Comparison of ENCODE assay signal across 8 cellular contexts in the genomic region with DNA sequence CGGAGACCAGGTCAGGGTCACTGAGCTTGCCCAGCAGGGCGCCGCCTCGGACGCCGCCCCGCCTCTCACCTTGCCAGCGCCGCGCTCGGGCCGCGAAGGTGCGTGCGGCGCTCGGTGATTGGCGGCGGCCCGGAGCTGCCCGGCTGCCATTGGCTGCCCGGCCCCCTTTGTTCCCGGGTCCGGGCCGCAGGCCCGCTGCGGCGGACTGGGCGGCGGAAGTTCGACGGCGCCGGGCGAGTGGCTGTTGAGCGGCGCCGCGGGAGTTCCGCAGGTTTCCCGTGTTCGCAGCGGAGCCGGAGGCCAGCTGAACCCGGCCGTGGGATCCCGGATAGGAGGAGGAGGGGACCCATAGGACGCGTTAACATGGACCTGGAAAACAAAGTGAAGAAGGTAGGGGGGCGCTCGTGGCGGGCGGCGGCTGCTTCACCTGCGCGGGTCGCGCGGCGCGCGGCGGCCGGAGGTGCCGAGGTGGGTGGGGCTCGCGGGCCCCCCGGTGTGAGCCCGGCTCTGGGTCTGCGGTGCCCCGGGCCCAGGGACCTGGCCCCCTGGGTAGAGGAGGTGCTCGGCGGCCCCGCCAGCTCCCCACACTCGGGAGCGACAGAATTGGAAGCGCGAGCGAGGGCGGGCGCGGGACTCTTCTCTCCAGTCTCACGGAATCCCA.
A peak's percentile ranks its signal among the peaks of the same experiment; 100 is the strongest.
DNase-seq lines count a peak whose midpoint lies in the region; ATAC-seq and TF ChIP-seq lines count a peak whose summit lies in the region.

Gene TES, plus strand, starts transcription at position 195 of the 661 bp plus-strand sequence. Its CDS starts 169 bp downstream, at position 364.

- H3K9me3 ChIP-seq in ES-I3 (ENCODE audit: control insufficient read depth, insufficient read depth, low read length), result no peaks in the 10 kb centered on the region

- peak within 1 kb of the TSS; percentile 83 for H3K4me3 ChIP-seq in astrocyte of the spinal cord (ENCODE audit: low read depth, low read length)

- TF ChIP-seq CTCF in LNCAP (IDR thresholded peaks at IDR 0.05), result 0 out of 2 replicates have a peak, but pooled peaks have one; percentile 11
- no peak for TF ChIP-seq CTCF in astrocyte of the spinal cord (IDR thresholded peaks at IDR 0.05; ENCODE audit: low read depth, low read length)

- DNase-seq in T-helper 9 cell (peak; percentile 45), astrocyte of the spinal cord (ENCODE audit: low read depth, low spot score) (peak; percentile 58), iPS-NIHi7 (ENCODE audit: extremely low spot score) (peak; percentile 93), anterior cingulate cortex (lab: John Stamatoyannopoulos, UW) (no peak)
- peak; percentile 83 for DNase-seq in stimulated activated CD4-positive, alpha-beta T cell treated with anti-CD3 and anti-CD28 coated beads, Interleukin-15, amount 100 ng/mL, for 24 hours

- no peaks in the 10 kb centered on the region for H3K36me3 ChIP-seq in ES-I3 (ENCODE audit: insufficient read depth, low read length)

- peaks cover 3% of the 10 kb centered on the region; the same call in 1 of the 2 replicates for H3K4me1 ChIP-seq in ES-I3 (ENCODE audit: insufficient read depth, low read length)

- ATAC-seq in GM21737 (IDR thresholded peaks at IDR 0.05; ENCODE audit: unreplicated experiment), result peak; percentile 84

- H3K9ac ChIP-seq in ES-I3 (ENCODE audit: low read depth, low read length), result peak within 1 kb of the TSS; percentile 98

- in situ Hi-C loops in astrocyte of the spinal cord (cut with HindIII; ENCODE audit: low sequenced_read_pairs), result no loop called here

Comparison
In these comparisons a context has a peak if more than half of its experiments do, and no peak if none do; other contexts are left out.
1. DNase-seq: peak in T-helper 9 cell (single experiment), astrocyte of the spinal cord (single experiment), iPS-NIHi7 (single experiment) and stimulated activated CD4-positive, alpha-beta T cell treated with anti-CD3 and anti-CD28 coated beads, Interleukin-15, amount 100 ng/mL, for 24 hours (single experiment); none in anterior cingulate cortex (0 of 58).